20 cellular contexts compared by ENCODE assay signal in the genomic region with DNA sequence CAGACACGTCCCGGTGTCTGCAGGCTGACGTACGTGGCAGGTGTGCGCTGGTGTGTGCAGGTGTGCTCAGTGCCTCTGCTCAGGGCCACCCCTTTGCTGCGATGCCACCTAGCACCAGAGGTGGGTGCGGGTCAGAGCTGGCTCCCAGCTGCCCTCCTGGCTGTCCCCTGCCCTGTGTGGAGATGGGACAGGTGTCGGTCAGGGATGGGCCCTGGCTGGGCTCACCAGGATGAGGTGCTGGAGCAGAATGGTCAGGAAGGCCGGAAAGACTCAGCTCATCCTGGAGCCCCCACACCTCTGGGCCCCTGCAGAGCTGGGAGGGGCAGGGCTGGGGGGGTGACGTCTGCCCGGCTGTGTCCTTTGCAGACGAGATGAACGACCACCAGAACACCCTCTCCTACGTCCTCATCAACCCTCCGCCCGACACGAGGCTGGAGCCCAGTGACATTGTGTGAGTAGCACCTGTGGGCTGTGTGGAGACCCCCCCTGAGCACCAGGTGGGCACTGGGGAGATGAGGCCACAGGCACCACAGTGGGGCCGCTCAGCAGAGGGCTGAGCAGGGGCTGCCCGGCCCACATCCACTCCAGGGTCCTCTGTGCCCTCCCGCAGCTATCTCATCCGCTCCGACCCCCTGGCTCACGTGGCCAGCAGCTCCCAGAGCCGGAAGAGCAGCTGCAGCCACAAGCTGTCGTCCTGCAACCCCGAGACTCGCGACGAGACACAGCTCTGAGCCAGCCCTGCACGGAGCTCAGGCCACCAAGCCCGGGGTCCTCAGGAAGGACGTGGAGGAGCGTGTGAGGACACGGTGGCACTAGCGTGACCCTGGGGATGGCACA.
"Had no signal": no experiment of that assay in that cellular context is flagged by ENCODE, and none has a peak within 500 bp of the region (broad histone marks: within the 10 kb centered on the region; RNA-seq: fewer than 3 reads in every experiment).

No MANE protein-coding gene starts in this region.

- H3K4me3 ChIP-seq: ascending aorta, breast epithelium, left ventricle myocardium inferior, psoas muscle, spleen, thyroid gland had no signal

- H3K36me3 Mint-ChIP-seq: activated CD4-positive, alpha-beta memory T cell treated with anti-CD3 and anti-CD28 coated beads for 36 hours; activated CD8-positive, alpha-beta memory T cell treated with anti-CD3 and anti-CD28 coated beads, Interleukin-2, amount 10 ng/mL, durations not matched to agents 7 days and 5 days; activated naive CD4-positive, alpha-beta T cell treated with anti-CD3 and anti-CD28 coated beads, Interleukin-2, amount 10 ng/mL, durations not matched to agents 7 days and 5 days had no signal

- H3K4me3 Mint-ChIP-seq: activated CD4-positive, alpha-beta memory T cell treated with anti-CD3 and anti-CD28 coated beads for 36 hours; activated CD8-positive, alpha-beta memory T cell treated with anti-CD3 and anti-CD28 coated beads, Interleukin-2, amount 10 ng/mL, durations not matched to agents 7 days and 5 days; activated naive CD4-positive, alpha-beta T cell treated with anti-CD3 and anti-CD28 coated beads, Interleukin-2, amount 10 ng/mL, durations not matched to agents 7 days and 5 days; dendritic cell treated with granulocyte-macrophage colony-stimulating factor and Interleukin-4, amounts not matched to agents 40 ng/mL and 50 ng/mL, for 4 days; nephron progenitor cell had no signal

- H3K27ac ChIP-seq: ascending aorta, breast epithelium, left ventricle myocardium inferior, psoas muscle, spleen, thyroid gland had no signal

- ATAC-seq: activated CD8-positive, alpha-beta memory T cell treated with anti-CD3 and anti-CD28 coated beads, Interleukin-2, amount 10 ng/mL, durations not matched to agents 7 days and 5 days; sciatic nerve had no signal

- H3K27ac Mint-ChIP-seq: activated CD4-positive, alpha-beta memory T cell treated with anti-CD3 and anti-CD28 coated beads for 36 hours; activated CD8-positive, alpha-beta memory T cell treated with anti-CD3 and anti-CD28 coated beads, Interleukin-2, amount 10 ng/mL, durations not matched to agents 7 days and 5 days; activated naive CD4-positive, alpha-beta T cell treated with anti-CD3 and anti-CD28 coated beads, Interleukin-2, amount 10 ng/mL, durations not matched to agents 7 days and 5 days; activated T-helper 2 cell treated with anti-CD3 and anti-CD28 coated beads, Interferon-gamma antibody, Interleukin-2, Interleukin-4, amounts not matched to agents 10 μg/mL and 5 μg/mL and 100 μg/mL, durations not matched to agents 14 hours and 24 hours and 36 hours; dendritic cell treated with granulocyte-macrophage colony-stimulating factor and Interleukin-4, amounts not matched to agents 40 ng/mL and 50 ng/mL, for 4 days; nephron progenitor cell had no signal

- H3K36me3 ChIP-seq: ascending aorta, breast epithelium, left ventricle myocardium inferior, thyroid gland had no signal

- H3K9me3 Mint-ChIP-seq: activated CD4-positive, alpha-beta memory T cell treated with anti-CD3 and anti-CD28 coated beads for 36 hours; activated naive CD4-positive, alpha-beta T cell treated with anti-CD3 and anti-CD28 coated beads, Interleukin-2, amount 10 ng/mL, durations not matched to agents 7 days and 5 days; activated T-helper 2 cell treated with anti-CD3 and anti-CD28 coated beads, Interferon-gamma antibody, Interleukin-2, Interleukin-4, amounts not matched to agents 10 μg/mL and 5 μg/mL and 100 μg/mL, durations not matched to agents 14 hours and 24 hours and 36 hours; dendritic cell treated with granulocyte-macrophage colony-stimulating factor and Interleukin-4, amounts not matched to agents 40 ng/mL and 50 ng/mL, for 4 days; nephron progenitor cell had no signal

- H3K9me3 ChIP-seq: ascending aorta, breast epithelium, left ventricle myocardium inferior, psoas muscle, spleen, thyroid gland had no signal

- DNase-seq: activated CD4-positive, alpha-beta memory T cell treated with anti-CD3 and anti-CD28 coated beads for 36 hours; activated CD8-positive, alpha-beta memory T cell treated with anti-CD3 and anti-CD28 coated beads, Interleukin-2, amount 10 ng/mL, durations not matched to agents 7 days and 5 days; activated naive CD4-positive, alpha-beta T cell treated with anti-CD3 and anti-CD28 coated beads, Interleukin-2, amount 10 ng/mL, durations not matched to agents 7 days and 5 days; activated T-cell treated with anti-CD3 and anti-CD28 coated beads, Interleukin-2, amount 50 U/mL, for 1 hour; cerebellar nuclear complex; effector memory CD4-positive, alpha-beta T cell; foreskin fibroblast; glutamatergic neuron; hypothalamus; kidney; left ventricle myocardium inferior; nephron progenitor cell; psoas muscle; spleen; thyroid gland had no signal

- H3K27me3 ChIP-seq: ascending aorta, thyroid gland had no signal

- H3K27me3 Mint-ChIP-seq: activated CD4-positive, alpha-beta memory T cell treated with anti-CD3 and anti-CD28 coated beads for 36 hours; activated CD8-positive, alpha-beta memory T cell treated with anti-CD3 and anti-CD28 coated beads, Interleukin-2, amount 10 ng/mL, durations not matched to agents 7 days and 5 days; activated naive CD4-positive, alpha-beta T cell treated with anti-CD3 and anti-CD28 coated beads, Interleukin-2, amount 10 ng/mL, durations not matched to agents 7 days and 5 days had no signal

- H3K4me1 Mint-ChIP-seq: activated CD8-positive, alpha-beta memory T cell treated with anti-CD3 and anti-CD28 coated beads, Interleukin-2, amount 10 ng/mL, durations not matched to agents 7 days and 5 days; activated naive CD4-positive, alpha-beta T cell treated with anti-CD3 and anti-CD28 coated beads, Interleukin-2, amount 10 ng/mL, durations not matched to agents 7 days and 5 days had no signal

- H3K4me1 ChIP-seq: ascending aorta, breast epithelium, left ventricle myocardium inferior, psoas muscle, spleen, thyroid gland had no signal
